ENCODE assay signal across 8 cellular contexts in genomic region chr5:37370864-37371726, GRCh38. TPM values are rescaled to one million over a fixed set of nuclear protein-coding genes. Genes with fewer than 3 reads are reported as not detected.
A peak's percentile ranks its signal among the peaks of the same experiment; 100 is the strongest.
DNase-seq lines count a peak whose midpoint lies in the region; ATAC-seq and TF ChIP-seq lines count a peak whose summit lies in the region.

TSS of gene NUP155 (minus strand) at chr5:37371106. CDS start at chr5:37370977, 129 bp downstream.

- in situ Hi-C loops in GM13977 (cut with MboI; ENCODE audit: low pct_unique_long_range_greater_than_20kb, low sequenced_read_pairs, unreplicated experiment) = no loop called here

- no peaks in the 10 kb centered on the region for H3K9me3 Mint-ChIP-seq in T-helper 1 cell treated with Interleukin-12 subunit alpha and Interleukin-12 subunit beta and Interleukin-4 antibody, amounts not matched to agents 30 μg/mL and 1 μg/mL, for 36 hours

- H3K4me3 ChIP-seq in left ventricle myocardium inferior (peak within 1 kb of the TSS; percentile 71), prostate gland (peak within 1 kb of the TSS; percentile 72 to 82), urinary bladder (ENCODE audit: low read depth, low read length) (peak within 1 kb of the TSS; percentile 76)

- H3K4me3 Mint-ChIP-seq in T-helper 1 cell treated with Interleukin-12 subunit alpha and Interleukin-12 subunit beta and Interleukin-4 antibody, amounts not matched to agents 30 μg/mL and 1 μg/mL, for 36 hours = peak within 1 kb of the TSS; percentile 98

- H3K36me3 ChIP-seq in left ventricle myocardium inferior = no peaks in the 10 kb centered on the region
- no peaks in the 10 kb centered on the region for H3K36me3 ChIP-seq in prostate gland
- H3K36me3 ChIP-seq in urinary bladder (ENCODE audit: insufficient read depth) = no peaks in the 10 kb centered on the region

- H3K9me3 ChIP-seq in left ventricle myocardium inferior (replicated peaks) (no peaks in the 10 kb centered on the region), prostate gland (no peaks in the 10 kb centered on the region)

- 1% methylated on average over 49 of the region's 49 CpGs for WGBS in prostate gland
- under 1% methylated on average over 49 of the region's 49 CpGs for WGBS in urinary bladder

- peak; percentile 89 for DNase-seq in GM13977 (ENCODE audit: low spot score)
- DNase-seq in NCI-H1694 (lab: John Stamatoyannopoulos, UW) = peak; percentile 99
- peak; percentile 87 for DNase-seq in amniotic stem cell (lab: John Stamatoyannopoulos, UW)
- DNase-seq in left ventricle myocardium inferior = peak; percentile 89
- peak; percentile 94 for DNase-seq in prostate gland (ENCODE audit: low spot score)

- H3K27ac ChIP-seq in left ventricle myocardium inferior (replicated peaks) (peak within 1 kb of the TSS; percentile 84), prostate gland (peak within 1 kb of the TSS; percentile 73 to 75), urinary bladder (ENCODE audit: low read depth) (peak within 1 kb of the TSS; percentile 61)

- no peak for TF ChIP-seq POLR2A in prostate gland (IDR thresholded peaks at IDR 0.05)

- no peak for TF ChIP-seq CTCF in GM13977 (IDR thresholded peaks at IDR 0.05; ENCODE audit: extremely low read depth, insufficient read depth, missing control alignments)
- TF ChIP-seq CTCF in left ventricle myocardium inferior (IDR thresholded peaks at IDR 0.05; ENCODE audit: borderline replicate concordance) = peak; percentile 21
- peak in 3 of 4 experiments; percentile 7 to 36 (median 28) for TF ChIP-seq CTCF in prostate gland (IDR thresholded peaks at IDR 0.05)

- H3K27ac Mint-ChIP-seq in T-helper 1 cell treated with Interleukin-12 subunit alpha and Interleukin-12 subunit beta and Interleukin-4 antibody, amounts not matched to agents 30 μg/mL and 1 μg/mL, for 36 hours = peak within 1 kb of the TSS; percentile 99

- ATAC-seq in HG02884 (IDR thresholded peaks at IDR 0.05; ENCODE audit: unreplicated experiment) = peak; percentile 87

- intact Hi-C loops in left ventricle myocardium inferior (cut with micrococcal nuclease) (no loop called here), prostate gland (cut with DNase I) (loop anchor here (5.0 kb wide), 1 partner anchor 124 kb away; the partner anchor contains the start of gene CPLANE1)

- H3K27me3 ChIP-seq in left ventricle myocardium inferior (ENCODE audit: low read depth) (no peaks in the 10 kb centered on the region), prostate gland (replicated peaks; ENCODE audit: insufficient read depth) (no peaks in the 10 kb centered on the region)

- peaks cover 8% of the 10 kb centered on the region for H3K36me3 Mint-ChIP-seq in T-helper 1 cell treated with Interleukin-12 subunit alpha and Interleukin-12 subunit beta and Interleukin-4 antibody, amounts not matched to agents 30 μg/mL and 1 μg/mL, for 36 hours (ENCODE audit: low read depth)

- H3K4me1 ChIP-seq in left ventricle myocardium inferior (peaks cover 46% of the 10 kb centered on the region), prostate gland (replicated peaks) (peaks cover 8% of the 10 kb centered on the region), urinary bladder (ENCODE audit: insufficient read depth) (peaks cover 2% of the 10 kb centered on the region)

- H3K27me3 Mint-ChIP-seq in T-helper 1 cell treated with Interleukin-12 subunit alpha and Interleukin-12 subunit beta and Interleukin-4 antibody, amounts not matched to agents 30 μg/mL and 1 μg/mL, for 36 hours (ENCODE audit: low read depth) = no peaks in the 10 kb centered on the region

- peaks cover 22% of the 10 kb centered on the region for H3K4me1 Mint-ChIP-seq in T-helper 1 cell treated with Interleukin-12 subunit alpha and Interleukin-12 subunit beta and Interleukin-4 antibody, amounts not matched to agents 30 μg/mL and 1 μg/mL, for 36 hours (ENCODE audit: low read depth)

RNA-seq across cellular contexts. Expression of gene NUP155, which starts in this region (rescaled TPM):
- 10.7 TPM for total RNA-seq in left ventricle myocardium inferior
- 10 to 100 TPM; 24.1 to 33.7 TPM for total RNA-seq in prostate gland
- 66.0 TPM for total RNA-seq in urinary bladder
- polyA plus RNA-seq in urinary bladder = 6.1 TPM

Comparison
In these comparisons a context has a peak if more than half of its experiments do, and no peak if none do; other contexts are left out.
1. Peak in every context shown above with its lines: DNase-seq, ATAC-seq, H3K4me3 ChIP-seq and H3K27ac ChIP-seq.